ENCODE assay signal across 1 cellular context in genomic region chr2:42135381-42136312, GRCh38.
TF ChIP-seq lines count a peak whose summit lies in the region.

No MANE protein-coding gene starts in this region.

TF ChIP-seq in HepG2, 621 proteins besides CTCF, POLR2A, EP300 and RAD21 (continued from another document and continues in another):
- TF ChIP-seq AKNA (CRISPR knock-in tag; IDR thresholded peaks at IDR 0.05; ENCODE audit: borderline replicate concordance) (no peak), ZNF441 (CRISPR knock-in tag; IDR thresholded peaks at IDR 0.05; ENCODE audit: borderline replicate concordance) (peak; percentile 29; the same call in 1 of the 2 replicates), AFF4 (CRISPR knock-in tag; IDR thresholded peaks at IDR 0.05) (peak; percentile 98), ZSCAN12 (CRISPR knock-in tag; IDR thresholded peaks at IDR 0.05) (peak; percentile 32; the same call in 1 of the 2 replicates), ZNF510 (CRISPR knock-in tag; IDR thresholded peaks at IDR 0.05; ENCODE audit: low read depth) (no peak), ZNF142 (CRISPR knock-in tag; IDR thresholded peaks at IDR 0.05) (peak; percentile 69; the same call in 1 of the 2 replicates), ZNF563 (CRISPR knock-in tag; IDR thresholded peaks at IDR 0.05) (no peak), SAP130 (CRISPR knock-in tag; IDR thresholded peaks at IDR 0.05; ENCODE audit: low read depth) (peak; percentile 94), MAFK (conservative IDR thresholded peaks at IDR 0.05 in 1 of 2, IDR thresholded peaks at IDR 0.05 in 1 of 2; ENCODE audit: low read length in 2 of 2) (peak in 1 of 2 experiments; percentile 12; a peak in 1 of 4 replicates), NONO (IDR thresholded peaks at IDR 0.05) (no peak), NONO (CRISPR knock-in tag; conservative IDR thresholded peaks at IDR 0.05) (peak; percentile 86), STAT5B (CRISPR knock-in tag; IDR thresholded peaks at IDR 0.05) (no peak; the same call in 1 of the 2 replicates), REST (IDR thresholded peaks at IDR 0.05; ENCODE audit: borderline replicate concordance in 1 of 2, low read depth in 1 of 2, low read length in 2 of 2) (peak in 1 of 2 experiments; percentile 78; a peak in 2 of 4 replicates), ZNF790 (CRISPR knock-in tag; IDR thresholded peaks at IDR 0.05; ENCODE audit: borderline replicate concordance) (0 out of 2 replicates have a peak, but pooled peaks have one; percentile 11), ZNF143 (CRISPR knock-in tag; IDR thresholded peaks at IDR 0.05) (0 out of 2 replicates have a peak, but pooled peaks have one; percentile 8), KAT8 (CRISPR knock-in tag; IDR thresholded peaks at IDR 0.05) (peak; percentile 86), FOXP4 (CRISPR knock-in tag; IDR thresholded peaks at IDR 0.05) (peak; percentile 98), SALL1 (CRISPR knock-in tag; IDR thresholded peaks at IDR 0.05) (peak; percentile 89; the same call in 1 of the 2 replicates), ZNF264 (CRISPR knock-in tag; IDR thresholded peaks at IDR 0.05) (peak; percentile 76), TRIM22 (IDR thresholded peaks at IDR 0.05) (no peak), SOX13 (IDR thresholded peaks at IDR 0.05) (peak; percentile 95), SOX13 (CRISPR knock-in tag; conservative IDR thresholded peaks at IDR 0.05 in 1 of 2, IDR thresholded peaks at IDR 0.05 in 1 of 2) (peak in 1 of 2 experiments; percentile 98; a peak in 2 of 4 replicates), ZNF550 (CRISPR knock-in tag; IDR thresholded peaks at IDR 0.05; ENCODE audit: borderline replicate concordance) (no peak), HMGXB4 (CRISPR knock-in tag; IDR thresholded peaks at IDR 0.05; ENCODE audit: borderline replicate concordance in 1 of 2, low read depth in 1 of 2) (peak in 1 of 2 experiments; percentile 49; a peak in 1 of 4 replicates), ZNF251 (CRISPR knock-in tag; IDR thresholded peaks at IDR 0.05) (no peak)
